In the genomic region with DNA sequence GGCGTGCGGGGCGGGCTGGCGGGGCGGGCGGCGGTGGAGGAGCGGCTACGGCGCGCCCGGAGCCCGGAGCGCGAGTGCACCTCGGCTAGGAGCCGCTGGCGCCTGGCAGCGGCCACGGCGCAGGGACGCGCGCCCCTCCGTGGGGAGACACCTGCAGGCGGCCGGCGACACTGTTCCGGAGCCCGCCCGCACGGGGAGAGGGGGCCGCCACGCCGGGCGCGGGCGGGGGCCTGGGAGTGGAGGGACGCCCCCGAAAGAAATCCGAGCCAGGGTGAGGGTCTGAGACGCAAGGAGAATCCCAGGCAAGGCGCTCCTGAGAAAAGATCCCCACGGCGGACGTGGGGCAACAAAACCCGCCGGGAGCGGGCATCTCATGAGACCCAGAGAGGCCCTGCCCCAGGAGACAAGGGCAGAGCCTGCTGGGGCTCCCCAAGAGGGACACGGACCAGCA, we compare ENCODE assay signal across 12 cellular contexts. TPM values are rescaled to one million over a fixed set of nuclear protein-coding genes. Genes with fewer than 3 reads are reported as not detected.
A peak's percentile ranks its signal among the peaks of the same experiment; 100 is the strongest.
DNase-seq lines count a peak whose midpoint lies in the region; ATAC-seq and TF ChIP-seq lines count a peak whose summit lies in the region.
"Had no signal": no experiment of that assay in that cellular context is flagged by ENCODE, and none has a peak within 500 bp of the region (broad histone marks: within the 10 kb centered on the region; RNA-seq: fewer than 3 reads in every experiment).

A gene (minus strand): TSS at position 104 of the 451 bp plus-strand sequence. CDS start 290 bp downstream, outside the sequence.

- no peak for TF ChIP-seq POLR2A in sigmoid colon (IDR thresholded peaks at IDR 0.05)

- H3K27ac Mint-ChIP-seq in stimulated activated effector memory CD8-positive, alpha-beta T cell treated with anti-CD3 and anti-CD28 coated beads, Interleukin-12 subunit alpha, Interleukin-12 subunit beta, amount 100 ng/mL, for 72 hours: no peak within 1 kb of the TSS

- DNase-seq in GM20000 (ENCODE audit: low spot score): peak; percentile 61
- peak; percentile 38 for DNase-seq in NCI-H748 (lab: John Stamatoyannopoulos, UW; ENCODE audit: unreplicated experiment)
- peak in 1 of 2 donors; percentile 37 for DNase-seq in cardiac muscle cell (ENCODE audit: low read depth in 1 of 2, low spot score in 1 of 2)
- no peak for DNase-seq in sigmoid colon
- DNase-seq in stimulated activated effector memory CD8-positive, alpha-beta T cell treated with anti-CD3 and anti-CD28 coated beads, Interleukin-12 subunit alpha, Interleukin-12 subunit beta, amount 100 ng/mL, for 72 hours (ENCODE audit: low spot score in 2 of 2): no peak
- no peak for DNase-seq in 8988T
- no peak for DNase-seq in foreskin fibroblast
- DNase-seq: activated gamma-delta T cell, GOT3, Karpas-422 had no signal

- 2 to 3% methylated on average over 50 of the region's 50 CpGs for WGBS in sigmoid colon, 2 donors

- TF ChIP-seq CTCF in GM20000 (IDR thresholded peaks at IDR 0.05; ENCODE audit: extremely low read depth, missing control alignments): no peak
- TF ChIP-seq CTCF in cardiac muscle cell (IDR thresholded peaks at IDR 0.05; ENCODE audit: low read depth, low read length): no peak
- TF ChIP-seq CTCF in sigmoid colon (IDR thresholded peaks at IDR 0.05): no peak
- no peak for TF ChIP-seq CTCF in foreskin fibroblast (IDR thresholded peaks at IDR 0.05; ENCODE audit: low read depth, low read length)

- no peaks in the 10 kb centered on the region for H3K36me3 Mint-ChIP-seq in stimulated activated effector memory CD8-positive, alpha-beta T cell treated with anti-CD3 and anti-CD28 coated beads, Interleukin-12 subunit alpha, Interleukin-12 subunit beta, amount 100 ng/mL, for 72 hours

- no peak within 1 kb of the TSS for H3K4me3 Mint-ChIP-seq in stimulated activated effector memory CD8-positive, alpha-beta T cell treated with anti-CD3 and anti-CD28 coated beads, Interleukin-12 subunit alpha, Interleukin-12 subunit beta, amount 100 ng/mL, for 72 hours

- peaks cover 80% of the 10 kb centered on the region for H3K27me3 ChIP-seq in cardiac muscle cell
- peaks cover 13 to 65% (median 33%) of the 10 kb centered on the region in 3 donors for H3K27me3 ChIP-seq in sigmoid colon

- H3K27ac ChIP-seq in cardiac muscle cell (no peak within 1 kb of the TSS), sigmoid colon (no peak within 1 kb of the TSS)
- H3K27ac ChIP-seq: SJSA1 had no signal

- H3K9me3 ChIP-seq in cardiac muscle cell (ENCODE audit: low read depth) (no peaks in the 10 kb centered on the region), sigmoid colon (no peaks in the 10 kb centered on the region)
- H3K9me3 ChIP-seq: SJSA1 had no signal

- no peak for ATAC-seq in stimulated activated effector memory CD8-positive, alpha-beta T cell treated with anti-CD3 and anti-CD28 coated beads, Interleukin-12 subunit alpha, Interleukin-12 subunit beta, amount 100 ng/mL, for 72 hours
- ATAC-seq in GM21390 (IDR thresholded peaks at IDR 0.05; ENCODE audit: unreplicated experiment): no peak

- H3K4me3 ChIP-seq in cardiac muscle cell (peak within 1 kb of the TSS; percentile 32), sigmoid colon (peak within 1 kb of the TSS in 3 of 4 donors; percentile 20 to 33 (median 28)), foreskin fibroblast (ENCODE audit: low read depth in 1 of 2, low read length in 2 of 2) (no peak within 1 kb of the TSS)
- H3K4me3 ChIP-seq: SJSA1 had no signal

- intact Hi-C loops in sigmoid colon (cut with DNase I): loop anchor here (10.0 kb wide), 1 partner anchor 369 kb away; no protein-coding TSS in a partner anchor

- H3K36me3 ChIP-seq in cardiac muscle cell: no peaks in the 10 kb centered on the region
- H3K36me3 ChIP-seq in sigmoid colon: no peaks in the 10 kb centered on the region
- H3K36me3 ChIP-seq: SJSA1 had no signal

- peaks cover 10% of the 10 kb centered on the region for H3K4me1 Mint-ChIP-seq in stimulated activated effector memory CD8-positive, alpha-beta T cell treated with anti-CD3 and anti-CD28 coated beads, Interleukin-12 subunit alpha, Interleukin-12 subunit beta, amount 100 ng/mL, for 72 hours

- H3K9me3 Mint-ChIP-seq in stimulated activated effector memory CD8-positive, alpha-beta T cell treated with anti-CD3 and anti-CD28 coated beads, Interleukin-12 subunit alpha, Interleukin-12 subunit beta, amount 100 ng/mL, for 72 hours: no peaks in the 10 kb centered on the region

- no peaks in the 10 kb centered on the region for H3K4me1 ChIP-seq in cardiac muscle cell (ENCODE audit: low read depth)
- H3K4me1 ChIP-seq in sigmoid colon: peaks cover 0 to 15% (median 9%) of the 10 kb centered on the region in 4 donors

- TF ChIP-seq EP300 in sigmoid colon (IDR thresholded peaks at IDR 0.05): no peak

RNA-seq across cellular contexts. Expression of the gene that starts here (rescaled TPM):
- 1.1 TPM in 1 of 2 replicates, not detected in the other for total RNA-seq in cardiac muscle cell
- not detected in 2 replicates for polyA plus RNA-seq in cardiac muscle cell
- under 1 TPM; 0.28 to 0.66 (median 0.38) TPM for total RNA-seq in sigmoid colon
- polyA plus RNA-seq in sigmoid colon: under 1 TPM in 1 of 3 donors, not detected in 2; 0.25 TPM
- total RNA-seq: SJSA1 had no signal

Comparison
In these comparisons a context has a peak if more than half of its experiments do, and no peak if none do; other contexts are left out.
1. DNase-seq: peak in GM20000 (single experiment) and NCI-H748 (single experiment); none in sigmoid colon (single experiment), stimulated activated effector memory CD8-positive, alpha-beta T cell treated with anti-CD3 and anti-CD28 coated beads, Interleukin-12 subunit alpha, Interleukin-12 subunit beta, amount 100 ng/mL, for 72 hours (0 of 2), 8988T (single experiment) and foreskin fibroblast (0 of 2).
2. H3K4me3 ChIP-seq: peak in cardiac muscle cell (single experiment) and sigmoid colon (3 of 4); none in foreskin fibroblast (0 of 2).